ENCODE assay signal across 17 cellular contexts in genomic region chr12:4386756-4387155, GRCh38. TPM values are rescaled to one million over a fixed set of nuclear protein-coding genes. Genes with fewer than 3 reads are reported as not detected.
A peak's percentile ranks its signal among the peaks of the same experiment; 100 is the strongest.
DNase-seq lines count a peak whose midpoint lies in the region; ATAC-seq, FAIRE-seq and TF ChIP-seq lines count a peak whose summit lies in the region.
"Had no signal": no experiment of that assay in that cellular context is flagged by ENCODE, and none has a peak within 500 bp of the region (broad histone marks: within the 10 kb centered on the region; RNA-seq: fewer than 3 reads in every experiment).

No MANE protein-coding gene starts in this region.

- H2AFZ ChIP-seq in neuronal stem cell (ENCODE audit: low read length) (no peak overlapping the region), MM.1S (ENCODE audit: low read length) (no peak overlapping the region)

- no peaks in the 10 kb centered on the region for H3K9me3 ChIP-seq in neuronal stem cell (replicated peaks in 1 of 2; ENCODE audit: control insufficient read depth in 2 of 2, insufficient read depth in 1 of 2, low read depth in 1 of 2, low read length in 2 of 2)
- no peaks in the 10 kb centered on the region for H3K9me3 ChIP-seq in MM.1S (replicated peaks; ENCODE audit: insufficient read depth, low read length)
- H3K9me3 ChIP-seq: Peyer's patch had no signal

- H3K9me2 ChIP-seq in MM.1S (replicated peaks; ENCODE audit: insufficient read depth, low read length) = no peaks in the 10 kb centered on the region

- no peak overlapping the region for H3K27ac ChIP-seq in neuronal stem cell (replicated peaks; ENCODE audit: low read length)
- H3K27ac ChIP-seq in MM.1S (ENCODE audit: low read length) = no peak overlapping the region
- H3K27ac ChIP-seq: Peyer's patch had no signal

- no peak overlapping the region for H3K4me3 ChIP-seq in neuronal stem cell (ENCODE audit: low read length in 2 of 2)
- H3K4me3 ChIP-seq in MM.1S (ENCODE audit: low read length) = no peak overlapping the region
- H3K4me3 ChIP-seq: Peyer's patch had no signal

- DNase-seq in HTR-8/SVneo (ENCODE audit: insufficient read length, low spot score) (no peak), NCI-H1417 treated with DMSO at 0.1 percent for 48 hours (lab: John Stamatoyannopoulos, UW) (peak; percentile 56), SK-N-DZ (ENCODE audit: low spot score) (peak; percentile 89), neuronal stem cell (ENCODE audit: low spot score) (no peak), NCI-H2196 treated with DMSO at 0.1 percent for 48 hours (lab: John Stamatoyannopoulos, UW; ENCODE audit: unreplicated experiment) (no peak), MM.1S (no peak)
- DNase-seq: ACHN, C1 segment of cervical spinal cord, DMS79, H7, Karpas-422, NCI-H1048, NCI-H510A, Peyer's patch, T1000 had no signal

- H3K79me2 ChIP-seq in MM.1S (ENCODE audit: low read length) = no peaks in the 10 kb centered on the region

- no peak overlapping the region for H3K4ac ChIP-seq in neuronal stem cell (ENCODE audit: low read length)

- WGBS in neuronal stem cell (ENCODE audit: extremely low coverage in 2 of 2, insufficient read length in 2 of 2, insufficient replicate concordance in 1 of 2), 2 donors = no CpG with 5 or more reads among the region's 5 CpGs

- no peak overlapping the region for H3K4me2 ChIP-seq in neuronal stem cell (ENCODE audit: insufficient read depth, low read length, poor library complexity, severe bottlenecking)
- H3K4me2 ChIP-seq in MM.1S (ENCODE audit: low read depth, low read length) = no peak overlapping the region

- H4K91ac ChIP-seq in neuronal stem cell (ENCODE audit: low read depth, low read length, poor library complexity) = no peak overlapping the region

- H2BK12ac ChIP-seq in neuronal stem cell (ENCODE audit: low read length) = no peak overlapping the region

- H3K14ac ChIP-seq in neuronal stem cell (ENCODE audit: low read length) = no peak overlapping the region

- peak; percentile 72 for FAIRE-seq in HTR-8/SVneo (lab: Jason Lieb, UNC)

- no peaks in the 10 kb centered on the region for H3F3A ChIP-seq in MM.1S (ENCODE audit: insufficient read depth, low read length)

- no peak overlapping the region for H3K23ac ChIP-seq in neuronal stem cell (ENCODE audit: low read depth, low read length, poor library complexity)

- no peak overlapping the region for H2BK5ac ChIP-seq in neuronal stem cell (ENCODE audit: low read length)

- H3K36me3 ChIP-seq in neuronal stem cell (replicated peaks in 1 of 2; ENCODE audit: control insufficient read depth in 2 of 2, insufficient read depth in 2 of 2, low read length in 2 of 2) (no peaks in the 10 kb centered on the region), MM.1S (replicated peaks; ENCODE audit: insufficient read depth, low read length) (no peaks in the 10 kb centered on the region)
- H3K36me3 ChIP-seq: Peyer's patch had no signal

- H3K9ac ChIP-seq in neuronal stem cell (ENCODE audit: low read depth, low read length, poor library complexity) (peak overlapping the region; percentile 66), MM.1S (ENCODE audit: low read length) (no peak overlapping the region)

- H2BK15ac ChIP-seq in neuronal stem cell (ENCODE audit: low read length) = no peak overlapping the region

- TF ChIP-seq CTCF in MM.1S (IDR thresholded peaks at IDR 0.05; ENCODE audit: low read length) = no peak

- H4K8ac ChIP-seq in neuronal stem cell (ENCODE audit: low read depth, low read length) = no peak overlapping the region

- no peak overlapping the region for H2AK5ac ChIP-seq in neuronal stem cell (ENCODE audit: low read depth, low read length)

- H3K18ac ChIP-seq in neuronal stem cell (ENCODE audit: low read length) = no peak overlapping the region

- H3K4me1 ChIP-seq in neuronal stem cell (ENCODE audit: control insufficient read depth in 2 of 2, insufficient read depth in 1 of 2, low read depth in 1 of 2, low read length in 2 of 2) (no peaks in the 10 kb centered on the region), MM.1S (ENCODE audit: low read length) (no peaks in the 10 kb centered on the region)
- H3K4me1 ChIP-seq: Peyer's patch had no signal

- H3K79me1 ChIP-seq in neuronal stem cell (ENCODE audit: low read depth, low read length) = no peaks in the 10 kb centered on the region

- H2BK120ac ChIP-seq in neuronal stem cell (ENCODE audit: low read depth, low read length) = no peak overlapping the region

- no peaks in the 10 kb centered on the region for H4K20me1 ChIP-seq in MM.1S (ENCODE audit: insufficient read depth, low read length)

- no peak for ATAC-seq in GM18502 (IDR thresholded peaks at IDR 0.05; ENCODE audit: poor library complexity, unreplicated experiment)

- H3K27me3 ChIP-seq in neuronal stem cell (ENCODE audit: control insufficient read depth in 3 of 3, insufficient read depth in 3 of 3, low read depth in 1 of 3, low read length in 3 of 3) = peaks cover 0 to 9% (median 0%) of the 10 kb centered on the region in 3 experiments
- no peaks in the 10 kb centered on the region for H3K27me3 ChIP-seq in MM.1S (replicated peaks; ENCODE audit: insufficient read depth, low read length)
- H3K27me3 ChIP-seq: Peyer's patch had no signal

RNA-seq across cellular contexts. Expression of gene FGF23, which starts 7.2 kb away (rescaled TPM):
- polyA plus RNA-seq in SK-N-DZ (2014; cell fraction: cytosol; rRNA removed) = 0.43 and 0.67 TPM in 2 replicates
- 0.22 and 0.47 TPM in 2 replicates for polyA plus RNA-seq in SK-N-DZ (2014; cell fraction: nucleus; rRNA removed)
- 1.2 TPM for polyA plus RNA-seq in neuronal stem cell (2013, experiment 1 of 2)
- 1.3 TPM for polyA plus RNA-seq in neuronal stem cell (2013, experiment 2 of 2)
- polyA plus RNA-seq: IgD-negative memory B cell had no signal

RNA-seq across cellular contexts. Expression of gene FGF6, which starts 58.9 kb away (rescaled TPM):
- not detected in 2 replicates for polyA plus RNA-seq in SK-N-DZ (2014; cell fraction: cytosol; rRNA removed)
- 0.80 TPM in 1 of 2 replicates, not detected in the other for polyA plus RNA-seq in SK-N-DZ (2014; cell fraction: nucleus; rRNA removed)
- not detected for polyA plus RNA-seq in neuronal stem cell (2013, experiment 1 of 2)
- not detected for polyA plus RNA-seq in neuronal stem cell (2013, experiment 2 of 2)
- polyA plus RNA-seq: IgD-negative memory B cell had no signal

Comparison
In these comparisons a context has a peak if more than half of its experiments do, and no peak if none do; other contexts are left out.
1. DNase-seq: peak in NCI-H1417 treated with DMSO at 0.1 percent for 48 hours (single experiment) and SK-N-DZ (single experiment); none in HTR-8/SVneo (single experiment), neuronal stem cell (single experiment), NCI-H2196 treated with DMSO at 0.1 percent for 48 hours (single experiment) and MM.1S (single experiment).